In the genomic region with DNA sequence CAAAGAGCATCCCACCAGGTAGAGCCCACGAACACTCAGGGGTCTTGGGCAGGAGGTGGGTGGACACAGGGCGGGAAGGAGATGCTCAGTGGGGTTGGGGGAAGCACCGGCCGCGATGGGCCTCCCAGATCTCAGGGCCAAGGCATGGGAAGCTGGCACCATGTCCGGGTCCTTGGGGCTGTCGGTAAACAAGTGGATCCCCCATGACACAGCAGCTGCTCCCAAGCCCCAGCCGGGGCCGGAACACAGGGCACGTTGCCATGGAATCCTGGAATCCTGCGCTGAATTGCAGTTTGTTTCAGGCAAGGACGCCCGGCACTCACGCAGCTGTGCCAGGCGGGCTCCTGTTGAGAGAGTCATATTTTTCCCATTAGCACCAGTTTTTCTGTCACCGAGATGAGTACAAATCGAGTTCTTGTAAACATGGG, we compare ENCODE assay signal across 8 cellular contexts. TPM values are rescaled to one million over a fixed set of nuclear protein-coding genes. Genes with fewer than 3 reads are reported as not detected.
DNase-seq lines count a peak whose midpoint lies in the region; ATAC-seq and TF ChIP-seq lines count a peak whose summit lies in the region.

No MANE protein-coding gene starts in this region.

- no peaks in the 10 kb centered on the region for H3K9me3 Mint-ChIP-seq in progenitor cell of endocrine pancreas (ENCODE audit: low read depth)

- ATAC-seq in GM18870 (IDR thresholded peaks at IDR 0.05; ENCODE audit: unreplicated experiment), result no peak

- peaks cover 1% of the 10 kb centered on the region for H3K4me1 Mint-ChIP-seq in progenitor cell of endocrine pancreas (ENCODE audit: low read depth)

- peak overlapping the region; percentile 34 for H3K27ac Mint-ChIP-seq in progenitor cell of endocrine pancreas

- DNase-seq in DMS79 (lab: John Stamatoyannopoulos, UW), result peak; percentile 28
- DNase-seq in NCI-H69 (lab: John Stamatoyannopoulos, UW), result peak; percentile 94
- DNase-seq in progenitor cell of endocrine pancreas (ENCODE audit: low spot score, unreplicated experiment), result no peak
- no peak for DNase-seq in GM19238 (ENCODE audit: insufficient read length, low spot score)
- no peak for DNase-seq in GOT3 (lab: John Stamatoyannopoulos, UW)
- no peak for DNase-seq in activated CD4-positive, CD25-positive, alpha-beta regulatory T cell (lab: John Stamatoyannopoulos, UW)

- H3K27me3 ChIP-seq in esophagus (ENCODE audit: control insufficient read depth in 1 of 2, insufficient read depth in 2 of 2, low read length in 2 of 2), result peaks cover 0 to 8% of the 10 kb centered on the region in 2 donors

- H3K9me3 ChIP-seq in esophagus (ENCODE audit: control insufficient read depth in 2 of 2, insufficient read depth in 1 of 2, low read depth in 1 of 2, low read length in 1 of 2), result no peaks in the 10 kb centered on the region

- peaks cover 3 to 16% of the 10 kb centered on the region in 2 donors for H3K36me3 ChIP-seq in esophagus (ENCODE audit: control insufficient read depth in 2 of 2, insufficient read depth in 2 of 2, low read length in 1 of 2)

- WGBS in esophagus, 2 donors, result 23 to 27% methylated on average over 17 of the region's 17 CpGs

- H3K36me3 Mint-ChIP-seq in progenitor cell of endocrine pancreas (ENCODE audit: insufficient read depth), result peaks cover 7% of the 10 kb centered on the region

- peaks cover 5% of the 10 kb centered on the region for H3K27me3 Mint-ChIP-seq in progenitor cell of endocrine pancreas

- TF ChIP-seq CTCF in progenitor cell of endocrine pancreas (IDR thresholded peaks at IDR 0.05; ENCODE audit: unreplicated experiment), result no peak

- no peak overlapping the region for H3K4me3 ChIP-seq in esophagus (ENCODE audit: low read depth in 1 of 2, low read length in 2 of 2)

- H3K27ac ChIP-seq in esophagus (ENCODE audit: low read depth in 2 of 2, low read length in 1 of 2), result peak overlapping the region; percentile 53 to 56

- H3K4me3 Mint-ChIP-seq in progenitor cell of endocrine pancreas (ENCODE audit: low read depth), result no peak overlapping the region

- H3K4me1 ChIP-seq in esophagus (ENCODE audit: control insufficient read depth in 2 of 2, insufficient read depth in 2 of 2, low read length in 1 of 2), result peaks cover 0 to 19% of the 10 kb centered on the region in 2 donors

RNA-seq across cellular contexts. Expression of a gene that starts 23.0 kb away (rescaled TPM):
- polyA plus RNA-seq in esophagus, result 10 to 100 TPM; 21.5 to 26.7 TPM
- 26.1 and 27.8 TPM in 2 replicates for total RNA-seq in progenitor cell of endocrine pancreas

Comparison
In these comparisons a context has a peak if more than half of its experiments do, and no peak if none do; other contexts are left out.
1. DNase-seq: peak in DMS79 (single experiment) and NCI-H69 (single experiment); none in progenitor cell of endocrine pancreas (single experiment), GM19238 (single experiment), GOT3 (single experiment) and activated CD4-positive, CD25-positive, alpha-beta regulatory T cell (0 of 4).